ENCODE assay signal across 16 cellular contexts in the genomic region with DNA sequence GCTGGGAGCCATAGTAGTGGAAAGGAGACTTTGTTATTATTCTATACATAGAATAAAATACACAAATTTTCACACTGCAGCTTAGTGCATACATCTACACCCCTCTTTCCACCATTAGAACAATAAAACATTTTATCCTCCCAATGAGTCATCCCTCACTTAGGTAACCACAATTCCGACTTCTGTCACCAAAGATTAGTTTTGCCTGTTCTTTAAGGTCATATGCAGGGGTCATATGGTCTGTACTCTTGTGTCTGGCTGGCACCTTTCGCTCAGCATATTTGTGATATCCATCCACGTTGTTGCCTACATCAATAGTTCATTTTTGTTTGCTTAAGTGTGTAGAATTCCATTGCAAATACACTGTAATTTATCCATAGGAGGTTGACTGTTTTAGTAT. TPM values are rescaled to one million over a fixed set of nuclear protein-coding genes. Genes with fewer than 3 reads are reported as not detected.
DNase-seq lines count a peak whose midpoint lies in the region; ATAC-seq, FAIRE-seq and TF ChIP-seq lines count a peak whose summit lies in the region.
"Had no signal": no experiment of that assay in that cellular context is flagged by ENCODE, and none has a peak within 500 bp of the region (broad histone marks: within the 10 kb centered on the region; RNA-seq: fewer than 3 reads in every experiment).

No MANE protein-coding gene starts in this region.

- no peak overlapping the region for H4K91ac ChIP-seq in H1 (replicated peaks; ENCODE audit: insufficient read length, low read length)

- H2AFZ ChIP-seq in H1 (ENCODE audit: low read length): no peak overlapping the region

- H3K79me2 ChIP-seq in H1 (ENCODE audit: control insufficient read depth in 1 of 2, insufficient read depth in 2 of 2, low read length in 2 of 2): peaks cover 23 to 28% of the 10 kb centered on the region in 2 experiments

- H4K8ac ChIP-seq in H1 (ENCODE audit: extremely low read depth, insufficient read depth, low read length): no peak overlapping the region

- no peak overlapping the region for H3K9ac ChIP-seq in H1 (replicated peaks in 1 of 4; ENCODE audit: extremely low read depth in 1 of 4, low read depth in 3 of 4, low read length in 3 of 4)

- H3K4me2 ChIP-seq in H1 (ENCODE audit: insufficient read depth in 1 of 2, low read depth in 2 of 2, low read length in 2 of 2): no peak overlapping the region

- ATAC-seq in HG03432 (IDR thresholded peaks at IDR 0.05; ENCODE audit: unreplicated experiment): no peak
- ATAC-seq in GM18870 (IDR thresholded peaks at IDR 0.05; ENCODE audit: unreplicated experiment): no peak
- ATAC-seq: activated CD8-positive, alpha-beta memory T cell treated with anti-CD3 and anti-CD28 coated beads, Interleukin-2, amount 10 ng/mL, durations not matched to agents 7 days and 5 days; WTC11 had no signal

- no peak for TF ChIP-seq RAD21 in H1 (IDR thresholded peaks at IDR 0.05 in 1 of 2, conservative IDR thresholded peaks at IDR 0.05 in 1 of 2; ENCODE audit: low read depth in 2 of 2, low read length in 2 of 2)

- no peak overlapping the region for H3K18ac ChIP-seq in H1 (ENCODE audit: extremely low read depth, low read length)

- H3K9me3 ChIP-seq in SJCRH30 (replicated peaks): no peaks in the 10 kb centered on the region
- no peaks in the 10 kb centered on the region for H3K9me3 ChIP-seq in H1 (ENCODE audit: insufficient read depth in 2 of 2, low read depth in 1 of 2, low read length in 1 of 2)
- H3K9me3 ChIP-seq: Caco-2 had no signal

- no peak overlapping the region for H4K5ac ChIP-seq in H1 (ENCODE audit: insufficient read length, low read depth, low read length)

- H3K4me3 ChIP-seq in SJCRH30: no peak overlapping the region
- no peak overlapping the region for H3K4me3 ChIP-seq in H1 (ENCODE audit: extremely low read depth in 1 of 4, insufficient read depth in 2 of 4, low read depth in 3 of 4, low read length in 4 of 4)
- H3K4me3 ChIP-seq in brain microvascular endothelial cell (ENCODE audit: low read depth, low read length): no peak overlapping the region
- H3K4me3 ChIP-seq: cardiac muscle cell had no signal

- DNase-seq in HT-29 (ENCODE audit: low spot score): peak; percentile 49
- peak; percentile 6 to 61 for DNase-seq in SJCRH30
- no peak for DNase-seq in H1 (ENCODE audit: low read depth in 1 of 2, low spot score in 2 of 2)
- DNase-seq in brain microvascular endothelial cell: no peak
- DNase-seq in COLO668 (lab: John Stamatoyannopoulos, UW; ENCODE audit: unreplicated experiment): no peak
- DNase-seq: activated CD8-positive, alpha-beta memory T cell treated with anti-CD3 and anti-CD28 coated beads, Interleukin-2, amount 10 ng/mL, durations not matched to agents 7 days and 5 days; activated naive CD4-positive, alpha-beta T cell; Caco-2; effector memory CD4-positive, alpha-beta T cell; KBM-7; NCI-H226 had no signal

- H3K4me1 ChIP-seq in SJCRH30 (peaks cover 23% of the 10 kb centered on the region), H1 (replicated peaks in 1 of 4; ENCODE audit: control insufficient read depth in 3 of 4, insufficient read depth in 4 of 4, low read length in 3 of 4) (peaks cover 2 to 6% (median 4%) of the 10 kb centered on the region in 4 experiments; a peak in 5 of 7 replicates)

- H3K36me3 ChIP-seq in SJCRH30: no peaks in the 10 kb centered on the region; the same call in 1 of the 2 replicates
- 0 out of 8 replicates have a peak, but pooled peaks cover 0 to 2% (median 0%) of the 10 kb centered on the region in 4 experiments for H3K36me3 ChIP-seq in H1 (ENCODE audit: control insufficient read depth in 2 of 4, insufficient read depth in 4 of 4, low read length in 3 of 4)
- H3K36me3 ChIP-seq in brain microvascular endothelial cell (replicated peaks): no peaks in the 10 kb centered on the region
- H3K36me3 ChIP-seq: cardiac muscle cell had no signal

- H3K56ac ChIP-seq in H1 (replicated peaks; ENCODE audit: insufficient read length, low read depth, low read length): no peak overlapping the region

- H4K20me1 ChIP-seq in H1 (replicated peaks in 1 of 2; ENCODE audit: control insufficient read depth in 1 of 2, insufficient read depth in 2 of 2, low read length in 2 of 2): peaks cover 11 to 14% of the 10 kb centered on the region in 2 experiments

- no peak overlapping the region for H2BK120ac ChIP-seq in H1 (replicated peaks; ENCODE audit: low read depth, low read length)

- in situ Hi-C loops in brain microvascular endothelial cell (cut with HindIII; ENCODE audit: low pct_ligation_motif_present, low sequenced_read_pairs): no loop called here

- H3K27me3 ChIP-seq in SJCRH30 (no peaks in the 10 kb centered on the region), H1 (replicated peaks in 1 of 4; ENCODE audit: control insufficient read depth in 3 of 4, extremely low read depth in 1 of 4, insufficient read depth in 3 of 4, low read length in 3 of 4) (peaks cover 0 to 13% (median 5%) of the 10 kb centered on the region in 4 experiments; a peak in 5 of 7 replicates), brain microvascular endothelial cell (replicated peaks) (peaks cover 3% of the 10 kb centered on the region)

- no peak overlapping the region for H2BK5ac ChIP-seq in H1 (ENCODE audit: low read depth, low read length)

- H3K27ac ChIP-seq in C4-2B (peak overlapping the region; percentile 96), SJCRH30 (peak overlapping the region; percentile 87), H1 (ENCODE audit: low read depth, low read length) (no peak overlapping the region), brain microvascular endothelial cell (no peak overlapping the region)
- H3K27ac ChIP-seq: cardiac muscle cell had no signal

- 89% methylated on average over 3 of the region's 3 CpGs; no CpG with 5 or more reads in 1 of the 2 experiments for WGBS in H1 (ENCODE audit: extremely low coverage in 1 of 2, insufficient coverage in 1 of 2, insufficient read length in 1 of 2, insufficient replicate concordance in 2 of 2, low coverage in 1 of 2, low lambda C conversion rate in 2 of 2, missing lambda C conversion rate in 1 of 2), 2 experiments

- POLR2A ChIA-PET in H1 (lab: Charles Lee; ENCODE audit: partially characterized antibody): interaction anchor here (0.9 to 1.6 kb wide), 3 partner anchors 9 to 142 kb away, joined by 3 to 7 read pairs (median 5); no protein-coding TSS in a partner anchor

- CTCF ChIA-PET in H1 (lab: Charles Lee; ENCODE audit: partially characterized antibody): interaction anchor here (0.6 to 1.2 kb wide), 3 partner anchors 8 to 767 kb away, joined by 3 to 5 read pairs (median 3); no protein-coding TSS in a partner anchor

- 0 out of 2 replicates have a peak overlapping the region, but pooled peaks have one; percentile 92 for H2BK12ac ChIP-seq in H1 (ENCODE audit: low read depth, low read length)

- no peak for TF ChIP-seq EP300 in H1 (IDR thresholded peaks at IDR 0.05; ENCODE audit: borderline replicate concordance in 1 of 2, low read depth in 2 of 2, low read length in 2 of 2)

- no peak overlapping the region for H3K14ac ChIP-seq in H1 (ENCODE audit: insufficient read length)

- no peak overlapping the region for H3K23ac ChIP-seq in H1 (ENCODE audit: insufficient read length)

- no peak overlapping the region for H2BK20ac ChIP-seq in H1 (ENCODE audit: low read length)

- H2AK5ac ChIP-seq in H1 (ENCODE audit: low read depth, low read length): no peak overlapping the region

- no peaks in the 10 kb centered on the region; the same call in 1 of the 2 replicates for H3K23me2 ChIP-seq in H1 (ENCODE audit: low read depth, low read length)

- TF ChIP-seq CTCF in C4-2B (conservative IDR thresholded peaks at IDR 0.05) (no peak), H1 (IDR thresholded peaks at IDR 0.05; ENCODE audit: control extremely low read depth in 1 of 3, insufficient read depth in 1 of 3, low read depth in 1 of 3, low read length in 3 of 3) (no peak), brain microvascular endothelial cell (IDR thresholded peaks at IDR 0.05; ENCODE audit: low read depth, low read length, missing control alignments) (no peak)

- no peak for FAIRE-seq in H1 (lab: Jason Lieb, UNC)

- H3K79me1 ChIP-seq in H1 (ENCODE audit: low read depth, low read length): no peaks in the 10 kb centered on the region

- H3K4ac ChIP-seq in H1 (replicated peaks; ENCODE audit: insufficient read length, low read depth, low read length): no peak overlapping the region

- 0 out of 2 replicates have a peak overlapping the region, but pooled peaks have one; percentile 93 for H2BK15ac ChIP-seq in H1 (ENCODE audit: low read length)

- TF ChIP-seq POLR2A in H1 (IDR thresholded peaks at IDR 0.05; ENCODE audit: control extremely low read depth in 1 of 2, low read depth in 2 of 2, low read length in 2 of 2): no peak

TF ChIP-seq in H1, 55 proteins besides CTCF, POLR2A, EP300 and RAD21:
- TF ChIP-seq EZH2 (IDR thresholded peaks at IDR 0.05; ENCODE audit: low read depth, low read length, severe bottlenecking) (no peak), MAFK (IDR thresholded peaks at IDR 0.05; ENCODE audit: low read depth, low read length) (no peak), CREB1 (IDR thresholded peaks at IDR 0.05) (no peak), GABPA (IDR thresholded peaks at IDR 0.05; ENCODE audit: borderline replicate concordance, insufficient read depth, low read length) (no peak)

RNA-seq across cellular contexts. Expression of a gene that starts 2.4 kb away (rescaled TPM):
- 1.5 and 2.1 TPM in 2 replicates for total RNA-seq in HT-29 (2014; rRNA removed; shearing (Covaris generic))
- total RNA-seq in SJCRH30 (2014; rRNA removed; shearing (Covaris generic)): 11.3 and 12.4 TPM in 2 replicates
- total RNA-seq in H1 (2021; fragmentation: NEBNext Ultra II Directional; extraction: Animal tissue kit (Norgen Biotek cat#: 25700)): 23.9 and 25.9 TPM in 2 replicates
- 4.8 and 8.5 TPM in 2 replicates for polyA plus RNA-seq in H1 (2011; rRNA removed)
- polyA plus RNA-seq in H1 (2011; cell fraction: cytosol; rRNA removed): 9.0 TPM
- 4.7 TPM for polyA plus RNA-seq in H1 (2011; cell fraction: nucleus; rRNA removed)
- polyA plus RNA-seq in H1 (2012, experiment 1 of 2): 8.5 to 17.0 TPM (median 10.8 TPM) in 4 replicates
- polyA plus RNA-seq in H1 (2012, experiment 2 of 2): 1.5 TPM
- 21.2 TPM for polyA plus RNA-seq in H1 (2013, experiment 1 of 2)
- polyA plus RNA-seq in H1 (2013, experiment 2 of 2): 21.9 TPM
- polyA minus RNA-seq in H1 (2011; rRNA and poly(A)+ RNA removed): 8.7 and 10.2 TPM in 2 replicates
- 8.8 TPM for polyA minus RNA-seq in H1 (2011; cell fraction: cytosol; rRNA and poly(A)+ RNA removed)
- polyA minus RNA-seq in H1 (2011; cell fraction: nucleus; rRNA and poly(A)+ RNA removed): 11.9 TPM

Comparison
In these comparisons a context has a peak if more than half of its experiments do, and no peak if none do; other contexts are left out.
1. H3K27ac ChIP-seq: peak in C4-2B (single experiment) and SJCRH30 (single experiment); none in H1 (single experiment) and brain microvascular endothelial cell (single experiment).
2. DNase-seq: peak in HT-29 (single experiment) and SJCRH30 (2 of 2); none in H1 (0 of 2), brain microvascular endothelial cell (single experiment) and COLO668 (single experiment).